ENCODE assay signal across 9 cellular contexts in the genomic region with DNA sequence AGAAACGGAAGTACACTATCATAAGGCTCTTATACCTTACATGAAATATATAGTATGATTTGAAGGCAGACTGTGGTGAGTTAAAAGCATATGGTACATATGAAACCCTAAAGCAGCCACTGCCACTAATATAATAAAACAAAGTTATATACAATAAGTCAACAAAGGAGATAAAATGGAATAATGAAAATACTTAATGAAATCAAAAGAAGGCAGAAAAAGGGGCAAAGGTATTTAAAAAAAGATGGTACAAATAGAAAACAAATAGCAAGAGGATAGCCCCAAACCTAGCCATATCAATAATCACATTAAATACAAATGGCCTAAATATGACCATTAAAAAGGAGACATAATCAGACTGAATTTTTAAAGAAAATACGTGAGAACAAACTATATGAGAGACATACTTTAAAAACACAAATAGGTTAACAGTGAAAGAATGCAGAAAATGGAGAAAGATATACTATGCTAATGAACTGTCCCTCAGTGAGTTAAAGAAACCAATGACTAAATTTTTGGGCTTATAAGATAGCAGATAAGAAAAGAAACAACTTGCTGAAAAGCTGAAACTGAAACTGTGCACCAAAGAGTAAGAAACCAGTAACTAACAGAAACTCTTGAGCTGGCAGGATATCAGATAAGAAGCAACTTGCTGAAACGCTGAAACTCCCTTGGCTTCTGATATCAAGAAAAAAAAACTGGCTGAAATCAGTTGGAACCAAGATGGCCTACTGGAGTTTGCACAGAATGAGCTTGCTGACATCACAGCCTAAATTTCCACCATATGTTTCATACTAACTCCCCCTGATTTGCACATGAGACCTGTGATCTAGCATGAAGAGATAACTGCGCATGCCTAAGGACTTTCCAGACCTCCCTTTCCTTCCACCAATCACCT. TPM values are rescaled to one million over a fixed set of nuclear protein-coding genes. Genes with fewer than 3 reads are reported as not detected.
A peak's percentile ranks its signal among the peaks of the same experiment; 100 is the strongest.
DNase-seq lines count a peak whose midpoint lies in the region; ATAC-seq, FAIRE-seq and TF ChIP-seq lines count a peak whose summit lies in the region.
"Had no signal": no experiment of that assay in that cellular context is flagged by ENCODE, and none has a peak within 500 bp of the region (broad histone marks: within the 10 kb centered on the region; RNA-seq: fewer than 3 reads in every experiment).

No MANE protein-coding gene starts in this region.

- CTCF ChIA-PET in IMR-90 (lab: Yijun Ruan, JAX): interaction anchor here (0.6 to 1.2 kb wide), 2 partner anchors 48 to 149 kb away, joined by 4 read pairs; a partner anchor contains a TSS
- CTCF ChIA-PET in endothelial cell of umbilical vein (lab: Charles Lee): interaction anchor here (1.1 kb wide), 1 partner anchor 82 kb away, joined by 3 read pairs; no protein-coding TSS in a partner anchor

- H3K4me1 ChIP-seq in DND-41 (ENCODE audit: insufficient read depth, low read length) (peaks cover 18% of the 10 kb centered on the region), IMR-90 (ENCODE audit: control insufficient read depth, insufficient read depth, low read length) (peaks cover 2% of the 10 kb centered on the region; the same call in 1 of the 2 replicates), endothelial cell of umbilical vein (ENCODE audit: control insufficient read depth, extremely low read depth, insufficient read depth, low read length) (no peaks in the 10 kb centered on the region), tibial artery (no peaks in the 10 kb centered on the region)

- H2BK120ac ChIP-seq in IMR-90 (ENCODE audit: low read depth, low read length): no peak overlapping the region; the same call in 1 of the 2 replicates

- H3K14ac ChIP-seq in IMR-90 (replicated peaks; ENCODE audit: low read depth, low read length): peak overlapping the region; percentile 69; the same call in 1 of the 2 replicates

- ATAC-seq in DND-41 (ENCODE audit: insufficient read depth, low read depth): peak; percentile 78
- ATAC-seq in GM19467 (IDR thresholded peaks at IDR 0.05; ENCODE audit: unreplicated experiment): peak; percentile 68
- ATAC-seq in IMR-90 (ENCODE audit: low read depth): no peak
- no peak for ATAC-seq in GM19023 (IDR thresholded peaks at IDR 0.05; ENCODE audit: unreplicated experiment)
- ATAC-seq in GM19324 (IDR thresholded peaks at IDR 0.05; ENCODE audit: low FRiP score, unreplicated experiment): no peak

- 0 out of 2 replicates have a peak overlapping the region, but pooled peaks have one; percentile 40 for H2BK20ac ChIP-seq in IMR-90 (ENCODE audit: low read depth, low read length)

- no peaks in the 10 kb centered on the region for H3K79me2 ChIP-seq in DND-41 (ENCODE audit: insufficient read depth, low read length)
- H3K79me2 ChIP-seq in endothelial cell of umbilical vein (ENCODE audit: control insufficient read depth, insufficient read depth, low read length): no peaks in the 10 kb centered on the region

- H3K27ac ChIP-seq in DND-41 (ENCODE audit: low read length): peak overlapping the region; percentile 83
- no peak overlapping the region for H3K27ac ChIP-seq in IMR-90 (ENCODE audit: insufficient read depth, low read length)
- H3K27ac ChIP-seq in endothelial cell of umbilical vein (ENCODE audit: insufficient read depth, low read depth, low read length): no peak overlapping the region
- no peak overlapping the region for H3K27ac ChIP-seq in tibial artery

- DNase-seq in DND-41 (no peak), IMR-90 (peak; percentile 40), endothelial cell of umbilical vein (ENCODE audit: low read depth, low spot score) (no peak), NCI-H128 (lab: John Stamatoyannopoulos, UW; ENCODE audit: unreplicated experiment) (no peak), tibial artery (no peak)
- DNase-seq: NCI-H2029 treated with DMSO at 0.1 percent for 48 hours had no signal

- no peak overlapping the region for H4K91ac ChIP-seq in IMR-90 (ENCODE audit: insufficient read depth, low read depth, low read length)

- peak; percentile 47 for FAIRE-seq in endothelial cell of umbilical vein (lab: Jason Lieb, UNC)

- H3K36me3 ChIP-seq in DND-41 (ENCODE audit: insufficient read depth, low read length) (no peaks in the 10 kb centered on the region), IMR-90 (ENCODE audit: control insufficient read depth, insufficient read depth, low read length) (no peaks in the 10 kb centered on the region), endothelial cell of umbilical vein (ENCODE audit: control insufficient read depth in 2 of 2, extremely low read depth in 1 of 2, insufficient read depth in 2 of 2, low read length in 2 of 2) (no peaks in the 10 kb centered on the region), tibial artery (no peaks in the 10 kb centered on the region)

- H3K9me1 ChIP-seq in IMR-90 (ENCODE audit: insufficient read depth, low read length) (no peaks in the 10 kb centered on the region), endothelial cell of umbilical vein (replicated peaks; ENCODE audit: control insufficient read depth, extremely low read depth, insufficient read depth, low read length) (no peaks in the 10 kb centered on the region)

- TF ChIP-seq POLR2A in IMR-90 (IDR thresholded peaks at IDR 0.05; ENCODE audit: low read depth, low read length) (no peak), endothelial cell of umbilical vein (IDR thresholded peaks at IDR 0.05; ENCODE audit: low read depth, low read length) (no peak)

- H3K79me1 ChIP-seq in IMR-90 (ENCODE audit: low read depth in 1 of 2, low read length in 2 of 2): no peaks in the 10 kb centered on the region

- peak overlapping the region; percentile 65; the same call in 1 of the 2 replicates for H3K23ac ChIP-seq in IMR-90 (ENCODE audit: low read depth, low read length)

- peak overlapping the region; percentile 40; the same call in 1 of the 2 replicates for H3K4ac ChIP-seq in IMR-90 (ENCODE audit: low read depth, low read length)

- H3K18ac ChIP-seq in IMR-90 (ENCODE audit: low read depth, low read length): no peak overlapping the region

- no peak overlapping the region; a peak in 1 of 4 replicates for H4K8ac ChIP-seq in IMR-90 (ENCODE audit: low read depth in 2 of 2, low read length in 2 of 2)

- POLR2A ChIA-PET in IMR-90 (lab: Charles Lee; ENCODE audit: unreplicated experiment): no interaction called here
- POLR2A ChIA-PET in endothelial cell of umbilical vein (lab: Charles Lee): no interaction called here

- H4K20me1 ChIP-seq in DND-41 (ENCODE audit: insufficient read depth, low read length): no peaks in the 10 kb centered on the region
- H4K20me1 ChIP-seq in IMR-90 (ENCODE audit: insufficient read depth, low read length): no peaks in the 10 kb centered on the region
- no peaks in the 10 kb centered on the region for H4K20me1 ChIP-seq in endothelial cell of umbilical vein (replicated peaks; ENCODE audit: control insufficient read depth, extremely low read depth, insufficient read depth, low read length)

- BruUV-seq in IMR-90 (replicated peaks; lab: Mats Ljungman, UMichigan) (no TSS peak), endothelial cell of umbilical vein (replicated peaks; lab: Mats Ljungman, UMichigan) (no TSS peak)

- 100% methylated on average over 1 of the region's 4 CpGs; no CpG with 5 or more reads in 1 of the 2 experiments for WGBS in IMR-90 (ENCODE audit: extremely low coverage in 2 of 2, insufficient read length in 1 of 2), 2 experiments

- TF ChIP-seq CTCF in DND-41 (IDR thresholded peaks at IDR 0.05; ENCODE audit: borderline replicate concordance, extremely low read depth, low read length, poor library complexity, severe bottlenecking): no peak
- no peak for TF ChIP-seq CTCF in IMR-90 (conservative IDR thresholded peaks at IDR 0.05; ENCODE audit: low read depth, low read length)
- TF ChIP-seq CTCF in endothelial cell of umbilical vein (IDR thresholded peaks at IDR 0.05; ENCODE audit: extremely low read depth in 1 of 2, insufficient read depth in 1 of 2, low read depth in 1 of 2, low read length in 2 of 2): no peak
- TF ChIP-seq CTCF in tibial artery (IDR thresholded peaks at IDR 0.05): no peak

- no peak for TF ChIP-seq RAD21 in IMR-90 (IDR thresholded peaks at IDR 0.05; ENCODE audit: low read length)

- 0 out of 2 replicates have a peak overlapping the region, but pooled peaks have one; percentile 15 for H2AK5ac ChIP-seq in IMR-90 (ENCODE audit: low read depth, low read length)

- intact Hi-C loops in IMR-90 (cut with micrococcal nuclease) (no loop called here), endothelial cell of umbilical vein (cut with micrococcal nuclease) (no loop called here), tibial artery (cut with DNase I; ENCODE audit: low total_unique reads) (no loop called here)

- H4K5ac ChIP-seq in IMR-90 (ENCODE audit: low read depth, low read length): no peak overlapping the region

- dilution Hi-C loops in IMR-90 (cut with HindIII; ENCODE audit: low sequenced_read_pairs, unreplicated experiment) (no loop called here), endothelial cell of umbilical vein (cut with MboI; ENCODE audit: extremely low pct_ligation_motif_present, low sequenced_read_pairs) (no loop called here)

- H3K9ac ChIP-seq in DND-41 (ENCODE audit: low read depth, low read length) (peak overlapping the region; percentile 16; the same call in 1 of the 2 replicates), IMR-90 (ENCODE audit: low read depth, low read length) (no peak overlapping the region), endothelial cell of umbilical vein (replicated peaks; ENCODE audit: extremely low read depth, insufficient read depth, low read length) (no peak overlapping the region)

- H3K56ac ChIP-seq in IMR-90 (ENCODE audit: extremely low read depth, insufficient read depth, low read length): no peak overlapping the region; the same call in 1 of the 2 replicates

- H2AFZ ChIP-seq in DND-41 (ENCODE audit: low read depth, low read length) (peak overlapping the region; percentile 65), IMR-90 (replicated peaks; ENCODE audit: low read length, poor library complexity) (no peak overlapping the region), endothelial cell of umbilical vein (ENCODE audit: low read depth, low read length) (no peak overlapping the region)

- H3K9me3 ChIP-seq in DND-41 (ENCODE audit: insufficient read depth, low read length, severe bottlenecking): peaks cover 11% of the 10 kb centered on the region
- H3K9me3 ChIP-seq in IMR-90 (ENCODE audit: control insufficient read depth, insufficient read depth, low read length): peaks cover 2% of the 10 kb centered on the region; the same call in 1 of the 2 replicates
- H3K9me3 ChIP-seq in endothelial cell of umbilical vein (replicated peaks; ENCODE audit: control insufficient read depth, insufficient read depth, low read length): no peaks in the 10 kb centered on the region
- peaks cover 0 to 8% (median 0%) of the 10 kb centered on the region in 3 donors for H3K9me3 ChIP-seq in tibial artery

- no peak overlapping the region for H2BK5ac ChIP-seq in IMR-90 (ENCODE audit: low read depth, low read length, poor library complexity, severe bottlenecking)

- no peak overlapping the region for H2AK9ac ChIP-seq in IMR-90 (replicated peaks; ENCODE audit: low read depth, low read length, poor library complexity)

- H2BK15ac ChIP-seq in IMR-90 (ENCODE audit: low read depth, low read length): 0 out of 3 replicates have a peak overlapping the region, but pooled peaks have one; percentile 5

- in situ Hi-C loops in IMR-90 (cut with MboI; ENCODE audit: low sequenced_read_pairs): no loop called here

- H3K4me2 ChIP-seq in DND-41 (ENCODE audit: insufficient read depth, low read length) (peak overlapping the region; percentile 37), IMR-90 (ENCODE audit: low read depth, low read length) (peak overlapping the region; percentile 37; the same call in 1 of the 2 replicates), endothelial cell of umbilical vein (ENCODE audit: insufficient read depth, low read length) (no peak overlapping the region)

- no peak overlapping the region for H3K4me3 ChIP-seq in DND-41 (ENCODE audit: low read depth in 1 of 2, low read length in 2 of 2)
- H3K4me3 ChIP-seq in IMR-90 (ENCODE audit: insufficient read depth, low read depth, low read length): no peak overlapping the region
- H3K4me3 ChIP-seq in endothelial cell of umbilical vein (replicated peaks in 1 of 3; ENCODE audit: insufficient read depth in 1 of 3, low read depth in 1 of 3, low read length in 3 of 3): no peak overlapping the region
- H3K4me3 ChIP-seq in tibial artery: no peak overlapping the region

- H3K27me3 ChIP-seq in DND-41 (ENCODE audit: insufficient read depth, low read length, poor library complexity) (no peaks in the 10 kb centered on the region), IMR-90 (ENCODE audit: control insufficient read depth, insufficient read depth, low read length) (no peaks in the 10 kb centered on the region; the same call in 1 of the 2 replicates), endothelial cell of umbilical vein (ENCODE audit: control insufficient read depth in 2 of 2, insufficient read depth in 2 of 2, low read length in 2 of 2) (peaks cover 0 to 3% of the 10 kb centered on the region in 2 experiments), tibial artery (no peaks in the 10 kb centered on the region)

RNA-seq across cellular contexts. Expression of a gene that starts 44.3 kb away (rescaled TPM):
- total RNA-seq in IMR-90 (2012; rRNA removed): not detected in 2 replicates
- not detected in 2 replicates for polyA plus RNA-seq in IMR-90 (2012; rRNA removed)
- not detected in 2 replicates for polyA plus RNA-seq in IMR-90 (2012; cell fraction: cytosol; rRNA removed)
- not detected in 2 replicates for polyA plus RNA-seq in IMR-90 (2012; cell fraction: nucleus; rRNA removed; ENCODE audit: low replicate concordance)
- total RNA-seq in endothelial cell of umbilical vein: not detected in 2 replicates
- not detected in 2 replicates for polyA plus RNA-seq in endothelial cell of umbilical vein
- not detected in 2 replicates for polyA plus RNA-seq in endothelial cell of umbilical vein (2011; cell fraction: cytosol; rRNA removed)
- polyA plus RNA-seq in endothelial cell of umbilical vein (2011; cell fraction: nucleus; rRNA removed): not detected in 2 replicates
- not detected in 2 replicates for polyA plus RNA-seq in endothelial cell of umbilical vein (2012)
- polyA minus RNA-seq in endothelial cell of umbilical vein: not detected in 2 replicates
- not detected for polyA minus RNA-seq in endothelial cell of umbilical vein (2011; cell fraction: cytosol; rRNA and poly(A)+ RNA removed)
- not detected in 2 replicates for polyA minus RNA-seq in endothelial cell of umbilical vein (2011; cell fraction: nucleus; rRNA and poly(A)+ RNA removed)

RNA-seq across cellular contexts. Expression of a gene that starts 46.1 kb away (rescaled TPM):
- total RNA-seq in IMR-90 (2012; rRNA removed) (not detected in 2 replicates), endothelial cell of umbilical vein (not detected in 2 replicates)
- polyA plus RNA-seq in IMR-90 (2012; rRNA removed) (not detected in 2 replicates), endothelial cell of umbilical vein (not detected in 2 replicates)
- polyA plus RNA-seq in IMR-90 (2012; cell fraction: cytosol; rRNA removed): not detected in 2 replicates
- polyA plus RNA-seq in IMR-90 (2012; cell fraction: nucleus; rRNA removed; ENCODE audit: low replicate concordance): not detected in 2 replicates
- not detected in 2 replicates for polyA plus RNA-seq in endothelial cell of umbilical vein (2011; cell fraction: cytosol; rRNA removed)
- polyA plus RNA-seq in endothelial cell of umbilical vein (2011; cell fraction: nucleus; rRNA removed): not detected in 2 replicates
- polyA plus RNA-seq in endothelial cell of umbilical vein (2012): not detected in 2 replicates
- not detected in 2 replicates for polyA minus RNA-seq in endothelial cell of umbilical vein
- not detected for polyA minus RNA-seq in endothelial cell of umbilical vein (2011; cell fraction: cytosol; rRNA and poly(A)+ RNA removed)
- polyA minus RNA-seq in endothelial cell of umbilical vein (2011; cell fraction: nucleus; rRNA and poly(A)+ RNA removed): not detected in 2 replicates

RNA-seq across cellular contexts. Expression of a gene that starts 48.8 kb away (rescaled TPM):
- total RNA-seq in IMR-90 (2012; rRNA removed) (not detected in 2 replicates), endothelial cell of umbilical vein (not detected in 2 replicates)
- polyA plus RNA-seq in IMR-90 (2012; rRNA removed) (not detected in 2 replicates), endothelial cell of umbilical vein (not detected in 2 replicates)
- not detected in 2 replicates for polyA plus RNA-seq in IMR-90 (2012; cell fraction: cytosol; rRNA removed)
- polyA plus RNA-seq in IMR-90 (2012; cell fraction: nucleus; rRNA removed; ENCODE audit: low replicate concordance): 0.11 TPM in 1 of 2 replicates, not detected in the other
- not detected in 2 replicates for polyA plus RNA-seq in endothelial cell of umbilical vein (2011; cell fraction: cytosol; rRNA removed)
- polyA plus RNA-seq in endothelial cell of umbilical vein (2011; cell fraction: nucleus; rRNA removed): not detected in 2 replicates
- not detected in 2 replicates for polyA plus RNA-seq in endothelial cell of umbilical vein (2012)
- polyA minus RNA-seq in endothelial cell of umbilical vein: not detected in 2 replicates
- not detected for polyA minus RNA-seq in endothelial cell of umbilical vein (2011; cell fraction: cytosol; rRNA and poly(A)+ RNA removed)
- not detected in 2 replicates for polyA minus RNA-seq in endothelial cell of umbilical vein (2011; cell fraction: nucleus; rRNA and poly(A)+ RNA removed)

Comparison
In these comparisons a context has a peak if more than half of its experiments do, and no peak if none do; other contexts are left out.
1. ATAC-seq: peak in DND-41 (single experiment) and GM19467 (single experiment); none in IMR-90 (single experiment), GM19023 (single experiment) and GM19324 (single experiment).